1 cellular context compared by ENCODE assay signal in the genomic region with DNA sequence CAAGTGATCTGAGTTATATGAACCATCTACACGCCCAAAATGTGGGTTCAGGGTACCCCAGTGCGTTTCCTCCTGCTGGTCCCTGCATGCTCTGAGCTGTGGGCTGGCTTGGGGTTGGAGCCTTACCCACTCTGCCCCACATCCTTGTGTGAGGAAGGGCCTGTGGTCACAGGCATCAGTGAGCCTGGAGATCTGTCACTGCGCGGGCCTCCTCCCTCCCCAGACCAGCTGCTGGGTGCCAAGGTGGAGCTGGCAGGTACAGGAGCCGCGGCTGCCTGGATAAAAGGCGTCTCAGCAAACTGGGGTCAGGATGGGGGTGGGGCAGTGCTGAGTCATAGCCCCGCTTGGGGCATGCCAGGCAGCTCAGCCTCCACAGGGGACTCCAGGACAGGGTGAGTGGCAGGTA.
TF ChIP-seq lines count a peak whose summit lies in the region.

No MANE protein-coding gene starts in this region.

TF ChIP-seq in H1, 55 proteins besides CTCF, POLR2A, EP300 and RAD21:
- TF ChIP-seq CREB1 (IDR thresholded peaks at IDR 0.05): no peak
- TF ChIP-seq JUND (IDR thresholded peaks at IDR 0.05; ENCODE audit: low read length): peak; percentile 86
- TF ChIP-seq MAFK (IDR thresholded peaks at IDR 0.05; ENCODE audit: low read depth, low read length): peak; percentile 90; the same call in 1 of the 2 replicates
- peak; percentile 97 for TF ChIP-seq BACH1 (IDR thresholded peaks at IDR 0.05; ENCODE audit: low read length)
- TF ChIP-seq CHD1 (IDR thresholded peaks at IDR 0.05; ENCODE audit: low read depth, low read length): no peak
